ENCODE assay signal across 1 cellular context in the genomic region with DNA sequence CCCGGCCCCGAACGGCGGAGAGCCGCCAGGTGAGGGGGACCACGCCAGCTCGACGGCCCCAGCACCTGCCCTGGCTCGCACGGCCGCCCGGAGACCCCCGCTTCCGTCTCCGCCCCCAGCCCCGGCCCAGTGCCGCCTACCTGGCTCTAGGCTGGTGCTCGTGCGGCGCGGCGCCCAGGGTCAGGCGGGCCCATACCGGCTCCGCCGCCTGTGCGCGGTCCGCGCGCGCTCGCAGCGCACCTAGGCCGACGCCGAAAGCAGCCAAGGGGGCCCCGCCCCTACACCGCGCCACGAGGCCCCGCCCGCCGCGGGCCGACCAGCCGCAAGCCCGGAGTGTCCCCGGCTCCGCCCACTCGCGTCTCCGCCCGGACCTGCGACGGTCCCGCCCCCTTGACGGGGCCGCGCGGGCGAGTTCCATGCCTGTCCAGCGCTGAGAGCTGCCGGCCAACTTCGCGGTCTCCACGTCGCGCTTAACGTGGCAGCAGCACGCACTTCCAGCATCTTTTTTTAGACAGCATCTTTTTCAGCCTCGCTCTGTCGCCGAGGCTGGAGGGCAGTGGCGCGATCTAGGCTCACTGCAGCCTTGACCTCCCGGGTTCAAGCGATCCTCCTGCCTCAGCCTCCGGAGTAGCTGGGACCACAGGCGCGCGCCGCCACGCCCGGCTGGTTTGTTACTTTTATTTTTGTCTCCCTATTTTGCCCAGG.
TF ChIP-seq lines count a peak whose summit lies in the region.

A gene with protein sequence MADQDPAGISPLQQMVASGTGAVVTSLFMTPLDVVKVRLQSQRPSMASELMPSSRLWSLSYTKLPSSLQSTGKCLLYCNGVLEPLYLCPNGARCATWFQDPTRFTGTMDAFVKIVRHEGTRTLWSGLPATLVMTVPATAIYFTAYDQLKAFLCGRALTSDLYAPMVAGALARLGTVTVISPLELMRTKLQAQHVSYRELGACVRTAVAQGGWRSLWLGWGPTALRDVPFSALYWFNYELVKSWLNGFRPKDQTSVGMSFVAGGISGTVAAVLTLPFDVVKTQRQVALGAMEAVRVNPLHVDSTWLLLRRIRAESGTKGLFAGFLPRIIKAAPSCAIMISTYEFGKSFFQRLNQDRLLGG (minus strand): TSS at position 253 of the 705 bp plus-strand sequence. CDS start 1,261 bp downstream, outside the sequence.

TF ChIP-seq in HepG2, 621 proteins besides CTCF, POLR2A, EP300 and RAD21 (continued from another document and continues in another):
- TF ChIP-seq, protein P1, sequence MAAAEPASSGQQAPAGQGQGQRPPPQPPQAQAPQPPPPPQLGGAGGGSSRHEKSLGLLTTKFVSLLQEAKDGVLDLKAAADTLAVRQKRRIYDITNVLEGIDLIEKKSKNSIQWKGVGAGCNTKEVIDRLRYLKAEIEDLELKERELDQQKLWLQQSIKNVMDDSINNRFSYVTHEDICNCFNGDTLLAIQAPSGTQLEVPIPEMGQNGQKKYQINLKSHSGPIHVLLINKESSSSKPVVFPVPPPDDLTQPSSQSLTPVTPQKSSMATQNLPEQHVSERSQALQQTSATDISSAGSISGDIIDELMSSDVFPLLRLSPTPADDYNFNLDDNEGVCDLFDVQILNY (CRISPR knock-in tag; conservative IDR thresholded peaks at IDR 0.05): peak; percentile 50; the same call in 1 of the 2 replicates
- TF ChIP-seq ZMYM3 (CRISPR knock-in tag; IDR thresholded peaks at IDR 0.05) (peak; percentile 94), RBFOX2 (IDR thresholded peaks at IDR 0.05; ENCODE audit: low read depth, low read length) (peak; percentile 87), ZNF776 (CRISPR knock-in tag; IDR thresholded peaks at IDR 0.05) (no peak), PLRG1 (conservative IDR thresholded peaks at IDR 0.05) (no peak), ZNF709 (CRISPR knock-in tag; IDR thresholded peaks at IDR 0.05) (peak; percentile 85), KLF15 (CRISPR knock-in tag; IDR thresholded peaks at IDR 0.05; ENCODE audit: borderline replicate concordance) (no peak; the same call in 1 of the 2 replicates), MIER2 (CRISPR knock-in tag; IDR thresholded peaks at IDR 0.05) (no peak), TAF1 (CRISPR knock-in tag; IDR thresholded peaks at IDR 0.05) (peak; percentile 11; the same call in 1 of the 2 replicates), PHF21A (CRISPR knock-in tag; IDR thresholded peaks at IDR 0.05) (no peak; the same call in 1 of the 2 replicates), KDM4B (CRISPR knock-in tag; IDR thresholded peaks at IDR 0.05) (no peak), ELF4 (CRISPR knock-in tag; IDR thresholded peaks at IDR 0.05; ENCODE audit: borderline replicate concordance) (0 out of 2 replicates have a peak, but pooled peaks have one; percentile 22), SP4 (CRISPR knock-in tag; IDR thresholded peaks at IDR 0.05) (peak; percentile 99), SAP130 (CRISPR knock-in tag; IDR thresholded peaks at IDR 0.05; ENCODE audit: low read depth) (peak; percentile 96), EEA1 (CRISPR knock-in tag; IDR thresholded peaks at IDR 0.05; ENCODE audit: borderline replicate concordance) (peak; percentile 28; the same call in 1 of the 2 replicates), JDP2 (CRISPR knock-in tag; IDR thresholded peaks at IDR 0.05; ENCODE audit: borderline replicate concordance) (peak; percentile 67; the same call in 1 of the 2 replicates), ZNF564 (CRISPR knock-in tag; IDR thresholded peaks at IDR 0.05) (peak; percentile 78), PCBP1 (IDR thresholded peaks at IDR 0.05; ENCODE audit: borderline replicate concordance, low read depth, low read length) (no peak), CCDC6 (CRISPR knock-in tag; IDR thresholded peaks at IDR 0.05) (0 out of 2 replicates have a peak, but pooled peaks have one; percentile 89), REXO4 (CRISPR knock-in tag; IDR thresholded peaks at IDR 0.05; ENCODE audit: borderline replicate concordance) (no peak), KLF12 (CRISPR knock-in tag; IDR thresholded peaks at IDR 0.05; ENCODE audit: borderline replicate concordance) (peak; percentile 90), RFXANK (CRISPR knock-in tag; IDR thresholded peaks at IDR 0.05) (no peak), ZFY (CRISPR knock-in tag; IDR thresholded peaks at IDR 0.05) (peak; percentile 98), ZNF75D (CRISPR knock-in tag; IDR thresholded peaks at IDR 0.05; ENCODE audit: borderline replicate concordance) (no peak), SATB2 (CRISPR knock-in tag; IDR thresholded peaks at IDR 0.05) (no peak), KDM3A (CRISPR knock-in tag; IDR thresholded peaks at IDR 0.05; ENCODE audit: low read depth) (peak; percentile 50; the same call in 1 of the 2 replicates), ZSCAN30 (CRISPR knock-in tag; IDR thresholded peaks at IDR 0.05) (no peak), ZNF124 (CRISPR knock-in tag; IDR thresholded peaks at IDR 0.05) (no peak), GFI1 (CRISPR knock-in tag; IDR thresholded peaks at IDR 0.05; ENCODE audit: borderline replicate concordance) (peak; percentile 1; the same call in 1 of the 2 replicates), CBFB (CRISPR knock-in tag; IDR thresholded peaks at IDR 0.05) (no peak), ZBTB7A (CRISPR knock-in tag; IDR thresholded peaks at IDR 0.05) (peak; percentile 41; the same call in 1 of the 2 replicates), ARHGAP35 (CRISPR knock-in tag; IDR thresholded peaks at IDR 0.05; ENCODE audit: borderline replicate concordance) (no peak)
- TF ChIP-seq, protein P2, sequence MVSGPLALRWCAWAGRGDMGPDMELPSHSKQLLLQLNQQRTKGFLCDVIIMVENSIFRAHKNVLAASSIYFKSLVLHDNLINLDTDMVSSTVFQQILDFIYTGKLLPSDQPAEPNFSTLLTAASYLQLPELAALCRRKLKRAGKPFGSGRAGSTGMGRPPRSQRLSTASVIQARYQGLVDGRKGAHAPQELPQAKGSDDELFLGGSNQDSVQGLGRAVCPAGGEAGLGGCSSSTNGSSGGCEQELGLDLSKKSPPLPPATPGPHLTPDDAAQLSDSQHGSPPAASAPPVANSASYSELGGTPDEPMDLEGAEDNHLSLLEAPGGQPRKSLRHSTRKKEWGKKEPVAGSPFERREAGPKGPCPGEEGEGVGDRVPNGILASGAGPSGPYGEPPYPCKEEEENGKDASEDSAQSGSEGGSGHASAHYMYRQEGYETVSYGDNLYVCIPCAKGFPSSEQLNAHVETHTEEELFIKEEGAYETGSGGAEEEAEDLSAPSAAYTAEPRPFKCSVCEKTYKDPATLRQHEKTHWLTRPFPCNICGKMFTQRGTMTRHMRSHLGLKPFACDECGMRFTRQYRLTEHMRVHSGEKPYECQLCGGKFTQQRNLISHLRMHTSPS (CRISPR knock-in tag; IDR thresholded peaks at IDR 0.05; ENCODE audit: low read depth): 0 out of 2 replicates have a peak, but pooled peaks have one; percentile 7
- TF ChIP-seq, protein P3, sequence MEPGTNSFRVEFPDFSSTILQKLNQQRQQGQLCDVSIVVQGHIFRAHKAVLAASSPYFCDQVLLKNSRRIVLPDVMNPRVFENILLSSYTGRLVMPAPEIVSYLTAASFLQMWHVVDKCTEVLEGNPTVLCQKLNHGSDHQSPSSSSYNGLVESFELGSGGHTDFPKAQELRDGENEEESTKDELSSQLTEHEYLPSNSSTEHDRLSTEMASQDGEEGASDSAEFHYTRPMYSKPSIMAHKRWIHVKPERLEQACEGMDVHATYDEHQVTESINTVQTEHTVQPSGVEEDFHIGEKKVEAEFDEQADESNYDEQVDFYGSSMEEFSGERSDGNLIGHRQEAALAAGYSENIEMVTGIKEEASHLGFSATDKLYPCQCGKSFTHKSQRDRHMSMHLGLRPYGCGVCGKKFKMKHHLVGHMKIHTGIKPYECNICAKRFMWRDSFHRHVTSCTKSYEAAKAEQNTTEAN (CRISPR knock-in tag; conservative IDR thresholded peaks at IDR 0.05): 0 out of 2 replicates have a peak, but pooled peaks have one; percentile 18
- TF ChIP-seq, protein P4, sequence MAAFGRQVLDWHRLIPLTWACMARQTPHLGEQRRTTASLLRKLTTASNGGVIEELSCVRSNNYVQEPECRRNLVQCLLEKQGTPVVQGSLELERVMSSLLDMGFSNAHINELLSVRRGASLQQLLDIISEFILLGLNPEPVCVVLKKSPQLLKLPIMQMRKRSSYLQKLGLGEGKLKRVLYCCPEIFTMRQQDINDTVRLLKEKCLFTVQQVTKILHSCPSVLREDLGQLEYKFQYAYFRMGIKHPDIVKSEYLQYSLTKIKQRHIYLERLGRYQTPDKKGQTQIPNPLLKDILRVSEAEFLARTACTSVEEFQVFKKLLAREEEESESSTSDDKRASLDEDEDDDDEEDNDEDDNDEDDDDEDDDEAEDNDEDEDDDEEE (CRISPR knock-in tag; IDR thresholded peaks at IDR 0.05): peak; percentile 92; the same call in 1 of the 2 replicates
- TF ChIP-seq, protein P5, sequence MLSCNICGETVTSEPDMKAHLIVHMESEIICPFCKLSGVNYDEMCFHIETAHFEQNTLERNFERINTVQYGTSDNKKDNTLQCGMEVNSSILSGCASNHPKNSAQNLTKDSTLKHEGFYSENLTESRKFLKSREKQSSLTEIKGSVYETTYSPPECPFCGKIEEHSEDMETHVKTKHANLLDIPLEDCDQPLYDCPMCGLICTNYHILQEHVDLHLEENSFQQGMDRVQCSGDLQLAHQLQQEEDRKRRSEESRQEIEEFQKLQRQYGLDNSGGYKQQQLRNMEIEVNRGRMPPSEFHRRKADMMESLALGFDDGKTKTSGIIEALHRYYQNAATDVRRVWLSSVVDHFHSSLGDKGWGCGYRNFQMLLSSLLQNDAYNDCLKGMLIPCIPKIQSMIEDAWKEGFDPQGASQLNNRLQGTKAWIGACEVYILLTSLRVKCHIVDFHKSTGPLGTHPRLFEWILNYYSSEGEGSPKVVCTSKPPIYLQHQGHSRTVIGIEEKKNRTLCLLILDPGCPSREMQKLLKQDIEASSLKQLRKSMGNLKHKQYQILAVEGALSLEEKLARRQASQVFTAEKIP (CRISPR knock-in tag; IDR thresholded peaks at IDR 0.05; ENCODE audit: borderline replicate concordance): no peak
- TF ChIP-seq, protein P6, sequence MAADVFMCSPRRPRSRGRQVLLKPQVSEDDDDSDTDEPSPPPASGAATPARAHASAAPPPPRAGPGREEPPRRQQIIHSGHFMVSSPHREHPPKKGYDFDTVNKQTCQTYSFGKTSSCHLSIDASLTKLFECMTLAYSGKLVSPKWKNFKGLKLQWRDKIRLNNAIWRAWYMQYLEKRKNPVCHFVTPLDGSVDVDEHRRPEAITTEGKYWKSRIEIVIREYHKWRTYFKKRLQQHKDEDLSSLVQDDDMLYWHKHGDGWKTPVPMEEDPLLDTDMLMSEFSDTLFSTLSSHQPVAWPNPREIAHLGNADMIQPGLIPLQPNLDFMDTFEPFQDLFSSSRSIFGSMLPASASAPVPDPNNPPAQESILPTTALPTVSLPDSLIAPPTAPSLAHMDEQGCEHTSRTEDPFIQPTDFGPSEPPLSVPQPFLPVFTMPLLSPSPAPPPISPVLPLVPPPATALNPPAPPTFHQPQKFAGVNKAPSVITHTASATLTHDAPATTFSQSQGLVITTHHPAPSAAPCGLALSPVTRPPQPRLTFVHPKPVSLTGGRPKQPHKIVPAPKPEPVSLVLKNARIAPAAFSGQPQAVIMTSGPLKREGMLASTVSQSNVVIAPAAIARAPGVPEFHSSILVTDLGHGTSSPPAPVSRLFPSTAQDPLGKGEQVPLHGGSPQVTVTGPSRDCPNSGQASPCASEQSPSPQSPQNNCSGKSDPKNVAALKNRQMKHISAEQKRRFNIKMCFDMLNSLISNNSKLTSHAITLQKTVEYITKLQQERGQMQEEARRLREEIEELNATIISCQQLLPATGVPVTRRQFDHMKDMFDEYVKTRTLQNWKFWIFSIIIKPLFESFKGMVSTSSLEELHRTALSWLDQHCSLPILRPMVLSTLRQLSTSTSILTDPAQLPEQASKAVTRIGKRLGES (CRISPR knock-in tag; IDR thresholded peaks at IDR 0.05; ENCODE audit: borderline replicate concordance): no peak; the same call in 1 of the 2 replicates
- TF ChIP-seq, protein P7, sequence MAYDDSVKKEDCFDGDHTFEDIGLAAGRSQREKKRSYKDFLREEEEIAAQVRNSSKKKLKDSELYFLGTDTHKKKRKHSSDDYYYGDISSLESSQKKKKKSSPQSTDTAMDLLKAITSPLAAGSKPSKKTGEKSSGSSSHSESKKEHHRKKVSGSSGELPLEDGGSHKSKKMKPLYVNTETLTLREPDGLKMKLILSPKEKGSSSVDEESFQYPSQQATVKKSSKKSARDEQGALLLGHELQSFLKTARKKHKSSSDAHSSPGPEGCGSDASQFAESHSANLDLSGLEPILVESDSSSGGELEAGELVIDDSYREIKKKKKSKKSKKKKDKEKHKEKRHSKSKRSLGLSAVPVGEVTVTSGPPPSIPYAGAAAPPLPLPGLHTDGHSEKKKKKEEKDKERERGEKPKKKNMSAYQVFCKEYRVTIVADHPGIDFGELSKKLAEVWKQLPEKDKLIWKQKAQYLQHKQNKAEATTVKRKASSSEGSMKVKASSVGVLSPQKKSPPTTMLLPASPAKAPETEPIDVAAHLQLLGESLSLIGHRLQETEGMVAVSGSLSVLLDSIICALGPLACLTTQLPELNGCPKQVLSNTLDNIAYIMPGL (CRISPR knock-in tag; IDR thresholded peaks at IDR 0.05; ENCODE audit: borderline replicate concordance in 1 of 2, low read depth in 1 of 2): peak; percentile 44 to 54; a peak in 3 of 4 replicates
- TF ChIP-seq, protein P8, sequence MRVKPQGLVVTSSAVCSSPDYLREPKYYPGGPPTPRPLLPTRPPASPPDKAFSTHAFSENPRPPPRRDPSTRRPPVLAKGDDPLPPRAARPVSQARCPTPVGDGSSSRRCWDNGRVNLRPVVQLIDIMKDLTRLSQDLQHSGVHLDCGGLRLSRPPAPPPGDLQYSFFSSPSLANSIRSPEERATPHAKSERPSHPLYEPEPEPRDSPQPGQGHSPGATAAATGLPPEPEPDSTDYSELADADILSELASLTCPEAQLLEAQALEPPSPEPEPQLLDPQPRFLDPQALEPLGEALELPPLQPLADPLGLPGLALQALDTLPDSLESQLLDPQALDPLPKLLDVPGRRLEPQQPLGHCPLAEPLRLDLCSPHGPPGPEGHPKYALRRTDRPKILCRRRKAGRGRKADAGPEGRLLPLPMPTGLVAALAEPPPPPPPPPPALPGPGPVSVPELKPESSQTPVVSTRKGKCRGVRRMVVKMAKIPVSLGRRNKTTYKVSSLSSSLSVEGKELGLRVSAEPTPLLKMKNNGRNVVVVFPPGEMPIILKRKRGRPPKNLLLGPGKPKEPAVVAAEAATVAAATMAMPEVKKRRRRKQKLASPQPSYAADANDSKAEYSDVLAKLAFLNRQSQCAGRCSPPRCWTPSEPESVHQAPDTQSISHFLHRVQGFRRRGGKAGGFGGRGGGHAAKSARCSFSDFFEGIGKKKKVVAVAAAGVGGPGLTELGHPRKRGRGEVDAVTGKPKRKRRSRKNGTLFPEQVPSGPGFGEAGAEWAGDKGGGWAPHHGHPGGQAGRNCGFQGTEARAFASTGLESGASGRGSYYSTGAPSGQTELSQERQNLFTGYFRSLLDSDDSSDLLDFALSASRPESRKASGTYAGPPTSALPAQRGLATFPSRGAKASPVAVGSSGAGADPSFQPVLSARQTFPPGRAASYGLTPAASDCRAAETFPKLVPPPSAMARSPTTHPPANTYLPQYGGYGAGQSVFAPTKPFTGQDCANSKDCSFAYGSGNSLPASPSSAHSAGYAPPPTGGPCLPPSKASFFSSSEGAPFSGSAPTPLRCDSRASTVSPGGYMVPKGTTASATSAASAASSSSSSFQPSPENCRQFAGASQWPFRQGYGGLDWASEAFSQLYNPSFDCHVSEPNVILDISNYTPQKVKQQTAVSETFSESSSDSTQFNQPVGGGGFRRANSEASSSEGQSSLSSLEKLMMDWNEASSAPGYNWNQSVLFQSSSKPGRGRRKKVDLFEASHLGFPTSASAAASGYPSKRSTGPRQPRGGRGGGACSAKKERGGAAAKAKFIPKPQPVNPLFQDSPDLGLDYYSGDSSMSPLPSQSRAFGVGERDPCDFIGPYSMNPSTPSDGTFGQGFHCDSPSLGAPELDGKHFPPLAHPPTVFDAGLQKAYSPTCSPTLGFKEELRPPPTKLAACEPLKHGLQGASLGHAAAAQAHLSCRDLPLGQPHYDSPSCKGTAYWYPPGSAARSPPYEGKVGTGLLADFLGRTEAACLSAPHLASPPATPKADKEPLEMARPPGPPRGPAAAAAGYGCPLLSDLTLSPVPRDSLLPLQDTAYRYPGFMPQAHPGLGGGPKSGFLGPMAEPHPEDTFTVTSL (CRISPR knock-in tag; IDR thresholded peaks at IDR 0.05; ENCODE audit: borderline replicate concordance): no peak
